Comparison of ENCODE assay signal across 30 cellular contexts in genomic region chr2:84674099-84674498, GRCh38.
"Had no signal": no experiment of that assay in that cellular context is flagged by ENCODE, and none has a peak within 500 bp of the region (broad histone marks: within the 10 kb centered on the region; RNA-seq: fewer than 3 reads in every experiment).

No MANE protein-coding gene starts in this region.

- H3K9ac ChIP-seq: neural progenitor cell had no signal

- H3K27ac Mint-ChIP-seq: natural killer cell; nephron; neural progenitor cell; stimulated activated memory B cell treated with anti-CD40 and anti-IgM and Interleukin-4, amounts not matched to agents 10 μg/mL and 1 μg/mL and 100 μg/mL, for 72 hours; stimulated activated naive CD8-positive, alpha-beta T cell treated with anti-CD3 and anti-CD28 coated beads, Interleukin-15, amount 100 ng/mL, for 72 hours; type B pancreatic cell had no signal

- H3K9me3 Mint-ChIP-seq: natural killer cell; nephron; neural progenitor cell; stimulated activated memory B cell treated with anti-CD40 and anti-IgM and Interleukin-4, amounts not matched to agents 10 μg/mL and 1 μg/mL and 100 μg/mL, for 72 hours; stimulated activated naive CD8-positive, alpha-beta T cell treated with anti-CD3 and anti-CD28 coated beads, Interleukin-15, amount 100 ng/mL, for 72 hours; type B pancreatic cell had no signal

- H2AFZ ChIP-seq: neural progenitor cell had no signal

- H3K27me3 Mint-ChIP-seq: stimulated activated memory B cell treated with anti-CD40 and anti-IgM and Interleukin-4, amounts not matched to agents 10 μg/mL and 1 μg/mL and 100 μg/mL, for 72 hours; stimulated activated naive CD8-positive, alpha-beta T cell treated with anti-CD3 and anti-CD28 coated beads, Interleukin-15, amount 100 ng/mL, for 72 hours had no signal

- H3K27ac ChIP-seq: neural progenitor cell, ovary, prostate gland, right atrium auricular region, skin epidermis, spleen, suprapubic skin, testis, tibial artery, transverse colon, upper lobe of right lung, uterus had no signal

- H3K4me3 ChIP-seq: neural progenitor cell, ovary, prostate gland, right atrium auricular region, skin epidermis, smooth muscle cell, spleen, suprapubic skin, testis, tibial artery, transverse colon, upper lobe of right lung, uterus had no signal

- H3K27me3 ChIP-seq: neural progenitor cell, ovary, right atrium auricular region, spleen, suprapubic skin, testis, tibial artery, transverse colon, upper lobe of right lung, uterus had no signal

- ATAC-seq: naive thymus-derived CD4-positive, alpha-beta T cell; natural killer cell; sciatic nerve; stimulated activated memory B cell treated with anti-CD40 and anti-IgM and Interleukin-4, amounts not matched to agents 10 μg/mL and 1 μg/mL and 100 μg/mL, for 72 hours; stimulated activated naive CD8-positive, alpha-beta T cell treated with anti-CD3 and anti-CD28 coated beads, Interleukin-15, amount 100 ng/mL, for 72 hours; stimulated activated naive CD8-positive, alpha-beta T cell treated with anti-CD3 and anti-CD28 coated beads, Interleukin-15, Interleukin-2, amounts not matched to agents 100 U/mL and 50 U/mL, for 24 hours; upper lobe of right lung had no signal

- H3K4me3 Mint-ChIP-seq: naive thymus-derived CD4-positive, alpha-beta T cell; natural killer cell; nephron; neural progenitor cell; stimulated activated memory B cell treated with anti-CD40 and anti-IgM and Interleukin-4, amounts not matched to agents 10 μg/mL and 1 μg/mL and 100 μg/mL, for 72 hours; stimulated activated naive CD8-positive, alpha-beta T cell treated with anti-CD3 and anti-CD28 coated beads, Interleukin-15, amount 100 ng/mL, for 72 hours; type B pancreatic cell had no signal

- H3K9me3 ChIP-seq: ovary, prostate gland, right atrium auricular region, spleen, suprapubic skin, testis, tibial artery, transverse colon, upper lobe of right lung, uterus had no signal

- DNase-seq: naive thymus-derived CD4-positive, alpha-beta T cell; natural killer cell; occipital lobe; ovary; retina; spleen; stimulated activated CD4-positive, alpha-beta T cell treated with anti-CD3 and anti-CD28 coated beads, Interleukin-12 subunit alpha, Interleukin-12 subunit beta, amount 100 ng/mL, for 4 hours; stimulated activated CD4-positive, alpha-beta T cell treated with anti-CD3 and anti-CD28 coated beads, Interleukin-1b, Interleukin-23, amount 100 ng/mL, for 48 hours; stimulated activated CD4-positive, alpha-beta T cell treated with anti-CD3 and anti-CD28 coated beads, Interleukin-4, amount 100 ng/mL, for 1 hour; stimulated activated CD4-positive, alpha-beta T cell treated with anti-CD3 and anti-CD28 coated beads, Interleukin-4, amount 100 ng/mL, for 4 hours; stimulated activated CD8-positive, alpha-beta memory T cell treated with anti-CD3 and anti-CD28 coated beads, Interleukin-4, amount 100 ng/mL, for 48 hours; stimulated activated naive CD4-positive, alpha-beta T cell; stimulated activated naive CD8-positive, alpha-beta T cell treated with anti-CD3 and anti-CD28 coated beads, Interleukin-15, amount 100 ng/mL, for 72 hours; stimulated activated naive CD8-positive, alpha-beta T cell treated with anti-CD3 and anti-CD28 coated beads, Interleukin-15, Interleukin-2, amounts not matched to agents 100 U/mL and 50 U/mL, for 24 hours; substantia nigra; testis; tibial artery; transverse colon; upper lobe of right lung; uterus had no signal

- H3K36me3 Mint-ChIP-seq: natural killer cell; neural progenitor cell; stimulated activated memory B cell treated with anti-CD40 and anti-IgM and Interleukin-4, amounts not matched to agents 10 μg/mL and 1 μg/mL and 100 μg/mL, for 72 hours; type B pancreatic cell had no signal

- H3K4me2 ChIP-seq: neural progenitor cell, smooth muscle cell had no signal

- H3K4me1 Mint-ChIP-seq: nephron; neural progenitor cell; stimulated activated memory B cell treated with anti-CD40 and anti-IgM and Interleukin-4, amounts not matched to agents 10 μg/mL and 1 μg/mL and 100 μg/mL, for 72 hours had no signal

- H3K36me3 ChIP-seq: neural progenitor cell, ovary, prostate gland, right atrium auricular region, spleen, suprapubic skin, tibial artery, transverse colon, upper lobe of right lung, uterus had no signal

- H3K4me1 ChIP-seq: neural progenitor cell, prostate gland, right atrium auricular region, spleen, suprapubic skin, testis, tibial artery, transverse colon, upper lobe of right lung, uterus had no signal
